ENCODE assay signal across 8 cellular contexts in genomic region chr7:44145969-44146897, GRCh38. TPM values are rescaled to one million over a fixed set of nuclear protein-coding genes. Genes with fewer than 3 reads are reported as not detected.
A peak's percentile ranks its signal among the peaks of the same experiment; 100 is the strongest.
DNase-seq lines count a peak whose midpoint lies in the region; ATAC-seq and TF ChIP-seq lines count a peak whose summit lies in the region.

No MANE protein-coding gene starts in this region.

- H3K27me3 ChIP-seq in rectal smooth muscle tissue (ENCODE audit: control insufficient read depth, insufficient read depth, low read length) (peaks cover 4% of the 10 kb centered on the region), uterus (no peaks in the 10 kb centered on the region)

- ATAC-seq in left ventricle myocardium superior, result peak; percentile 95
- ATAC-seq in GM18867 (IDR thresholded peaks at IDR 0.05; ENCODE audit: unreplicated experiment), result no peak

- H3K9me3 ChIP-seq in uterus, result no peaks in the 10 kb centered on the region

- peak overlapping the region; percentile 69 for H3K4me3 ChIP-seq in rectal smooth muscle tissue (ENCODE audit: low read length)
- peak overlapping the region; percentile 10 to 33 for H3K4me3 ChIP-seq in uterus

- TF ChIP-seq POLR2A in uterus (IDR thresholded peaks at IDR 0.05), result no peak

- intact Hi-C loops in left ventricle myocardium superior (cut with micrococcal nuclease) (no loop called here), uterus (cut with DNase I; ENCODE audit: low total_unique reads) (no loop called here)

- H3K36me3 ChIP-seq in rectal smooth muscle tissue (ENCODE audit: control insufficient read depth, insufficient read depth, low read length), result no peaks in the 10 kb centered on the region
- no peaks in the 10 kb centered on the region for H3K36me3 ChIP-seq in uterus

- H3K4me1 ChIP-seq in rectal smooth muscle tissue (ENCODE audit: control insufficient read depth, insufficient read depth, low read length) (no peaks in the 10 kb centered on the region), uterus (peaks cover 0 to 5% of the 10 kb centered on the region in 2 donors)

- no peak overlapping the region for H3K9ac ChIP-seq in rectal smooth muscle tissue (ENCODE audit: low read length)

- TF ChIP-seq CTCF in uterus (IDR thresholded peaks at IDR 0.05), result no peak

- H3K27ac ChIP-seq in angular gyrus (ENCODE audit: low read depth, low read length) (peak overlapping the region; percentile 62), rectal smooth muscle tissue (ENCODE audit: low read depth, low read length) (no peak overlapping the region), uterus (peak overlapping the region in 1 of 2 donors; percentile 32)

- peak; percentile 95 for DNase-seq in GM03348 (ENCODE audit: low spot score)
- DNase-seq in T follicular helper cell (ENCODE audit: low read depth), result peak; percentile 55
- DNase-seq in left ventricle myocardium superior, result peak; percentile 91
- peak; percentile 85 to 89 for DNase-seq in uterus
- no peak for DNase-seq in NCI-H1092 treated with DMSO at 0.1 percent for 48 hours (lab: John Stamatoyannopoulos, UW)

RNA-seq across cellular contexts. Expression of gene MYL7, which starts 5.1 kb away (rescaled TPM):
- 2,865 TPM for total RNA-seq in left ventricle myocardium superior
- not detected for total RNA-seq in uterus

RNA-seq across cellular contexts. Expression of gene POLD2, which starts 22.9 kb away (rescaled TPM):
- total RNA-seq in left ventricle myocardium superior (92.9 TPM), uterus (10 to 100 TPM; 12.9 to 73.3 (median 33.7) TPM)

RNA-seq across cellular contexts. Expression of gene AEBP1, which starts 42.1 kb away (rescaled TPM):
- total RNA-seq in left ventricle myocardium superior (18.4 TPM), uterus (100 to 1,000 TPM in 3 of 4 donors, 10 to 100 TPM in 1; 88.9 to 395 (median 303) TPM)

RNA-seq across cellular contexts. Expression of gene GCK, which starts 43.0 kb away (rescaled TPM):
- total RNA-seq in left ventricle myocardium superior (1.4 TPM), uterus (1 to 10 TPM in 2 of 4 donors, under 1 TPM in 1, not detected in 1; 0.29 to 2.6 (median 1.8) TPM)

RNA-seq across cellular contexts. Expression of gene YKT6, which starts 54.5 kb away (rescaled TPM):
- total RNA-seq in left ventricle myocardium superior, result 58.4 TPM
- total RNA-seq in uterus, result 10 to 100 TPM; 12.4 to 85.3 (median 49.4) TPM

Comparison
In these comparisons a context has a peak if more than half of its experiments do, and no peak if none do; other contexts are left out.
1. RNA of gene MYL7, which starts 5.1 kb away (total RNA-seq): 2,865 TPM in left ventricle myocardium superior (single experiment); not detected in uterus; every median in the first group is over 1,000 times any median in the second.